10 cellular contexts compared by ENCODE assay signal in genomic region chr14:49907186-49907585, GRCh38. TPM values are rescaled to one million over a fixed set of nuclear protein-coding genes. Genes with fewer than 3 reads are reported as not detected.
A peak's percentile ranks its signal among the peaks of the same experiment; 100 is the strongest.
DNase-seq lines count a peak whose midpoint lies in the region; ATAC-seq, FAIRE-seq and TF ChIP-seq lines count a peak whose summit lies in the region.
"Had no signal": no experiment of that assay in that cellular context is flagged by ENCODE, and none has a peak within 500 bp of the region (broad histone marks: within the 10 kb centered on the region; RNA-seq: fewer than 3 reads in every experiment).

No MANE protein-coding gene starts in this region.

- CTCF ChIA-PET in HepG2 (lab: Yijun Ruan, JAX; ENCODE audit: low intra/inter-chr PET ratio, low total read pairs), result no interaction called here

- H3K27me3 ChIP-seq in HepG2 (ENCODE audit: control insufficient read depth in 1 of 2, insufficient read depth in 2 of 2, low read length in 2 of 2), result no peaks in the 10 kb centered on the region; a peak in 1 of 5 replicates
- H3K27me3 ChIP-seq in right lobe of liver, result no peaks in the 10 kb centered on the region
- no peaks in the 10 kb centered on the region for H3K27me3 ChIP-seq in foreskin keratinocyte
- no peaks in the 10 kb centered on the region for H3K27me3 ChIP-seq in vagina
- H3K27me3 ChIP-seq: BLaER1 had no signal

- H3K36me3 Mint-ChIP-seq in activated T-helper 2 cell treated with anti-CD3 and anti-CD28 coated beads, Interferon-gamma antibody, Interleukin-2, Interleukin-4, amounts not matched to agents 10 μg/mL and 5 μg/mL and 100 μg/mL, durations not matched to agents 14 hours and 24 hours and 36 hours (ENCODE audit: low read depth), result peaks cover 25% of the 10 kb centered on the region

- TF ChIP-seq RAD21 in HepG2 (CRISPR knock-in tag; IDR thresholded peaks at IDR 0.05), result no peak

- TF ChIP-seq CTCF in HepG2 (CRISPR knock-in tag; IDR thresholded peaks at IDR 0.05), result no peak
- TF ChIP-seq CTCF in right lobe of liver (IDR thresholded peaks at IDR 0.05), result no peak
- no peak for TF ChIP-seq CTCF in foreskin keratinocyte (conservative IDR thresholded peaks at IDR 0.05)
- no peak for TF ChIP-seq CTCF in vagina (IDR thresholded peaks at IDR 0.05)
- TF ChIP-seq CTCF in foreskin fibroblast (IDR thresholded peaks at IDR 0.05; ENCODE audit: low read depth, low read length), result no peak

- ATAC-seq in HepG2, result no peak
- no peak for ATAC-seq in right lobe of liver
- peak; percentile 18 for ATAC-seq in foreskin keratinocyte
- ATAC-seq in GM21367 (IDR thresholded peaks at IDR 0.05; ENCODE audit: unreplicated experiment), result no peak

- no peak overlapping the region for H3K9ac ChIP-seq in HepG2 (ENCODE audit: insufficient read depth, low read depth, low read length)
- H3K9ac ChIP-seq: BLaER1 had no signal

- TF ChIP-seq EP300 in HepG2 (IDR thresholded peaks at IDR 0.05; ENCODE audit: low read depth in 2 of 2, low read length in 2 of 2), result no peak
- TF ChIP-seq EP300 in HepG2 (CRISPR knock-in tag; IDR thresholded peaks at IDR 0.05; ENCODE audit: borderline replicate concordance), result no peak

- H4K20me1 ChIP-seq in HepG2 (ENCODE audit: insufficient read depth, low read length), result no peaks in the 10 kb centered on the region
- H4K20me1 ChIP-seq: BLaER1 had no signal

- intact Hi-C loops in HepG2 (cut with micrococcal nuclease; ENCODE audit: unreplicated experiment) (no loop called here), right lobe of liver (cut with DNase I) (no loop called here), vagina (cut with DNase I) (no loop called here), head of caudate nucleus (cut with DNase I) (no loop called here)
- intact Hi-C loops in activated T-helper 2 cell treated with anti-CD3 and anti-CD28 coated beads, Interferon-gamma antibody, Interleukin-2, Interleukin-4, amounts not matched to agents 10 μg/mL and 5 μg/mL and 100 μg/mL, durations not matched to agents 14 hours and 24 hours and 36 hours (cut with micrococcal nuclease), result loop anchor here (5.0 kb wide), 1 partner anchor 40 kb away; no protein-coding TSS in a partner anchor

- TF ChIP-seq POLR2A in HepG2 (IDR thresholded peaks at IDR 0.05; ENCODE audit: insufficient read depth in 1 of 2, low read depth in 2 of 2, low read length in 2 of 2) (no peak), right lobe of liver (IDR thresholded peaks at IDR 0.05) (no peak), vagina (IDR thresholded peaks at IDR 0.05) (no peak)

- H3K9me3 Mint-ChIP-seq in activated T-helper 2 cell treated with anti-CD3 and anti-CD28 coated beads, Interferon-gamma antibody, Interleukin-2, Interleukin-4, amounts not matched to agents 10 μg/mL and 5 μg/mL and 100 μg/mL, durations not matched to agents 14 hours and 24 hours and 36 hours, result no peaks in the 10 kb centered on the region

- H3K27ac Mint-ChIP-seq in activated T-helper 2 cell treated with anti-CD3 and anti-CD28 coated beads, Interferon-gamma antibody, Interleukin-2, Interleukin-4, amounts not matched to agents 10 μg/mL and 5 μg/mL and 100 μg/mL, durations not matched to agents 14 hours and 24 hours and 36 hours, result peak overlapping the region; percentile 52
- H3K27ac Mint-ChIP-seq: memory B cell had no signal

- no peaks in the 10 kb centered on the region for H3K79me2 ChIP-seq in HepG2 (ENCODE audit: insufficient read depth, low read length)

- H3K9me3 ChIP-seq in HepG2 (ENCODE audit: low read length), result no peaks in the 10 kb centered on the region
- no peaks in the 10 kb centered on the region for H3K9me3 ChIP-seq in right lobe of liver
- no peaks in the 10 kb centered on the region for H3K9me3 ChIP-seq in vagina
- H3K9me3 ChIP-seq: BLaER1 had no signal

- POLR2A ChIA-PET in HepG2 (lab: Yijun Ruan, JAX), result no interaction called here

- peaks cover 27% of the 10 kb centered on the region for H3K4me1 ChIP-seq in HepG2 (ENCODE audit: insufficient read depth, low read length)
- H3K4me1 ChIP-seq in right lobe of liver, result no peaks in the 10 kb centered on the region
- H3K4me1 ChIP-seq in foreskin keratinocyte, result peaks cover 26% of the 10 kb centered on the region
- H3K4me1 ChIP-seq in vagina, result peaks cover 35% of the 10 kb centered on the region

- H3K27me3 Mint-ChIP-seq in activated T-helper 2 cell treated with anti-CD3 and anti-CD28 coated beads, Interferon-gamma antibody, Interleukin-2, Interleukin-4, amounts not matched to agents 10 μg/mL and 5 μg/mL and 100 μg/mL, durations not matched to agents 14 hours and 24 hours and 36 hours (ENCODE audit: low read depth), result no peaks in the 10 kb centered on the region
- H3K27me3 Mint-ChIP-seq: memory B cell had no signal

- no peak for FAIRE-seq in HepG2 (lab: Jason Lieb, UNC)

- 18% methylated on average over 5 of the region's 5 CpGs for WGBS in HepG2 (ENCODE audit: low lambda C conversion rate)
- 56% methylated on average over 5 of the region's 5 CpGs for WGBS in right lobe of liver (ENCODE audit: insufficient coverage, low coverage, low lambda C conversion rate, missing lambda C conversion rate)

- in situ Hi-C loops in HepG2 (cut with HindIII; ENCODE audit: extremely low pct_ligation_motif_present, low pct_unique_long_range_greater_than_20kb), result no loop called here

- no peak overlapping the region for H3K4me3 Mint-ChIP-seq in activated T-helper 2 cell treated with anti-CD3 and anti-CD28 coated beads, Interferon-gamma antibody, Interleukin-2, Interleukin-4, amounts not matched to agents 10 μg/mL and 5 μg/mL and 100 μg/mL, durations not matched to agents 14 hours and 24 hours and 36 hours (ENCODE audit: low read depth)
- H3K4me3 Mint-ChIP-seq: memory B cell had no signal

- H3K36me3 ChIP-seq in HepG2 (replicated peaks in 1 of 2; ENCODE audit: control insufficient read depth in 1 of 2, insufficient read depth in 2 of 2, low read length in 2 of 2) (no peaks in the 10 kb centered on the region), right lobe of liver (no peaks in the 10 kb centered on the region), vagina (no peaks in the 10 kb centered on the region)
- H3K36me3 ChIP-seq: BLaER1 had no signal

- peak overlapping the region; percentile 25; the same call in 1 of the 2 replicates for H3K4me2 ChIP-seq in HepG2 (ENCODE audit: low read depth, low read length)
- H3K4me2 ChIP-seq: BLaER1 had no signal

- no peak for DNase-seq in HepG2 (ENCODE audit: low spot score)
- DNase-seq in right lobe of liver, result no peak
- no peak for DNase-seq in activated T-helper 2 cell treated with anti-CD3 and anti-CD28 coated beads, Interferon-gamma antibody, Interleukin-2, Interleukin-4, amounts not matched to agents 10 μg/mL and 5 μg/mL and 100 μg/mL, durations not matched to agents 14 hours and 24 hours and 36 hours (ENCODE audit: low spot score)
- peak; percentile 58 to 79 for DNase-seq in foreskin keratinocyte
- DNase-seq in vagina (ENCODE audit: extremely low spot score in 2 of 2), result no peak
- DNase-seq in head of caudate nucleus, result no peak
- no peak for DNase-seq in foreskin fibroblast

- peaks cover 32% of the 10 kb centered on the region for H3K4me1 Mint-ChIP-seq in activated T-helper 2 cell treated with anti-CD3 and anti-CD28 coated beads, Interferon-gamma antibody, Interleukin-2, Interleukin-4, amounts not matched to agents 10 μg/mL and 5 μg/mL and 100 μg/mL, durations not matched to agents 14 hours and 24 hours and 36 hours (ENCODE audit: low read depth)

- BruUV-seq in HepG2 (replicated peaks; lab: Mats Ljungman, UMichigan), result no TSS peak

- H2AFZ ChIP-seq in HepG2 (ENCODE audit: low read length), result no peak overlapping the region

- H3K4me3 ChIP-seq in HepG2 (replicated peaks in 1 of 3; ENCODE audit: insufficient read depth in 1 of 3, low read depth in 2 of 3, low read length in 3 of 3) (no peak overlapping the region), right lobe of liver (no peak overlapping the region), vagina (no peak overlapping the region), foreskin fibroblast (ENCODE audit: low read depth in 1 of 2, low read length in 2 of 2) (no peak overlapping the region)
- H3K4me3 ChIP-seq: BLaER1 had no signal

- H3K27ac ChIP-seq in HepG2 (ENCODE audit: extremely low read length, insufficient read depth, low read length) (no peak overlapping the region), right lobe of liver (no peak overlapping the region), foreskin keratinocyte (peak overlapping the region; percentile 6), vagina (peak overlapping the region; percentile 59)
- H3K27ac ChIP-seq: BLaER1 had no signal

RNA-seq across cellular contexts. Expression of gene ARF6, which starts 14.3 kb away (rescaled TPM):
- total RNA-seq in HepG2 (2016; rRNA removed; fragmentation: Illumina TruSeq; extraction: Trizol) (31.9 and 36.1 TPM in 2 replicates), right lobe of liver (10 to 100 TPM; 21.1 to 41.4 (median 32.4) TPM), foreskin keratinocyte (103 and 110 TPM in 2 replicates), vagina (48.6 TPM)
- total RNA-seq in HepG2 (2016; cell fraction: cytosol; rRNA removed; fragmentation: Illumina TruSeq; extraction: Trizol; ENCODE audit: low read depth), result 9.3 and 12.2 TPM in 2 replicates
- total RNA-seq in HepG2 (2016; cell fraction: insoluble cytoplasmic fraction; rRNA removed; fragmentation: Illumina TruSeq; extraction: Trizol), result 35.0 TPM in 2 replicates
- total RNA-seq in HepG2 (2016; cell fraction: membrane; rRNA removed; fragmentation: Illumina TruSeq; extraction: Trizol), result 33.5 and 36.6 TPM in 2 replicates
- total RNA-seq in HepG2 (2016; cell fraction: nucleus; rRNA removed; fragmentation: Illumina TruSeq; extraction: Trizol), result 18.8 and 19.2 TPM in 2 replicates
- polyA plus RNA-seq in HepG2 (2011; rRNA removed) (12.7 and 13.6 TPM in 2 replicates), foreskin keratinocyte (60.3 and 66.0 TPM in 2 replicates)
- 10.4 and 11.2 TPM in 2 replicates for polyA plus RNA-seq in HepG2 (2011; cell fraction: cytosol; rRNA removed)
- polyA plus RNA-seq in HepG2 (2011; cell fraction: nucleus; rRNA removed), result 8.5 TPM in 2 replicates
- polyA plus RNA-seq in HepG2 (2012), result 22.3 and 22.4 TPM in 2 replicates
- polyA plus RNA-seq in HepG2 (2016; cell fraction: cytosol; fragmentation: Illumina TruSeq; extraction: Trizol; ENCODE audit: low read depth), result 7.1 and 10.0 TPM in 2 replicates
- 45.6 and 46.6 TPM in 2 replicates for polyA plus RNA-seq in HepG2 (2016; cell fraction: insoluble cytoplasmic fraction; fragmentation: Illumina TruSeq; extraction: Trizol; ENCODE audit: low read depth)
- polyA plus RNA-seq in HepG2 (2016; cell fraction: membrane; fragmentation: Illumina TruSeq; extraction: Trizol; ENCODE audit: low read depth), result 20.3 and 27.1 TPM in 2 replicates
- polyA plus RNA-seq in HepG2 (2016; cell fraction: nucleus; fragmentation: Illumina TruSeq; extraction: Trizol; ENCODE audit: insufficient read depth, low read depth), result 31.2 and 33.5 TPM in 2 replicates
- 13.8 and 26.7 TPM in 2 replicates for polyA minus RNA-seq in HepG2 (2011; rRNA and poly(A)+ RNA removed; ENCODE audit: low replicate concordance)
- 9.2 and 10.8 TPM in 2 replicates for polyA minus RNA-seq in HepG2 (2011; cell fraction: cytosol; rRNA and poly(A)+ RNA removed)
- 10.3 and 10.9 TPM in 2 replicates for polyA minus RNA-seq in HepG2 (2011; cell fraction: nucleus; rRNA and poly(A)+ RNA removed)
- total RNA-seq in activated T-helper 2 cell treated with anti-CD3 and anti-CD28 coated beads, Interferon-gamma antibody, Interleukin-2, Interleukin-4, amounts not matched to agents 10 μg/mL and 5 μg/mL and 100 μg/mL, durations not matched to agents 14 hours and 24 hours and 36 hours, result 162 and 165 TPM in 2 replicates

RNA-seq across cellular contexts. Expression of gene NEMF, which starts 54.6 kb away (rescaled TPM):
- 57.9 and 62.5 TPM in 2 replicates for total RNA-seq in HepG2 (2016; rRNA removed; fragmentation: Illumina TruSeq; extraction: Trizol)
- 35.7 and 44.4 TPM in 2 replicates for total RNA-seq in HepG2 (2016; cell fraction: cytosol; rRNA removed; fragmentation: Illumina TruSeq; extraction: Trizol; ENCODE audit: low read depth)
- 59.7 and 63.0 TPM in 2 replicates for total RNA-seq in HepG2 (2016; cell fraction: insoluble cytoplasmic fraction; rRNA removed; fragmentation: Illumina TruSeq; extraction: Trizol)
- 22.3 and 26.0 TPM in 2 replicates for total RNA-seq in HepG2 (2016; cell fraction: membrane; rRNA removed; fragmentation: Illumina TruSeq; extraction: Trizol)
- total RNA-seq in HepG2 (2016; cell fraction: nucleus; rRNA removed; fragmentation: Illumina TruSeq; extraction: Trizol), result 91.5 and 98.9 TPM in 2 replicates
- polyA plus RNA-seq in HepG2 (2011; rRNA removed), result 19.9 and 21.3 TPM in 2 replicates
- 6.3 and 8.5 TPM in 2 replicates for polyA plus RNA-seq in HepG2 (2011; cell fraction: cytosol; rRNA removed)
- 36.3 and 47.2 TPM in 2 replicates for polyA plus RNA-seq in HepG2 (2011; cell fraction: nucleus; rRNA removed)
- polyA plus RNA-seq in HepG2 (2012), result 21.6 and 25.8 TPM in 2 replicates
- 2.7 and 3.3 TPM in 2 replicates for polyA plus RNA-seq in HepG2 (2016; cell fraction: cytosol; fragmentation: Illumina TruSeq; extraction: Trizol; ENCODE audit: low read depth)
- 58.7 and 61.6 TPM in 2 replicates for polyA plus RNA-seq in HepG2 (2016; cell fraction: insoluble cytoplasmic fraction; fragmentation: Illumina TruSeq; extraction: Trizol; ENCODE audit: low read depth)
- 5.6 TPM in 2 replicates for polyA plus RNA-seq in HepG2 (2016; cell fraction: membrane; fragmentation: Illumina TruSeq; extraction: Trizol; ENCODE audit: low read depth)
- polyA plus RNA-seq in HepG2 (2016; cell fraction: nucleus; fragmentation: Illumina TruSeq; extraction: Trizol; ENCODE audit: insufficient read depth, low read depth), result 92.9 and 120 TPM in 2 replicates
- polyA minus RNA-seq in HepG2 (2011; rRNA and poly(A)+ RNA removed; ENCODE audit: low replicate concordance), result 21.7 and 46.2 TPM in 2 replicates
- 16.4 and 23.0 TPM in 2 replicates for polyA minus RNA-seq in HepG2 (2011; cell fraction: cytosol; rRNA and poly(A)+ RNA removed)
- 222 and 226 TPM in 2 replicates for polyA minus RNA-seq in HepG2 (2011; cell fraction: nucleus; rRNA and poly(A)+ RNA removed)
- total RNA-seq in right lobe of liver, result 10 to 100 TPM; 15.3 to 29.9 (median 23.4) TPM
- 75.0 and 81.0 TPM in 2 replicates for total RNA-seq in activated T-helper 2 cell treated with anti-CD3 and anti-CD28 coated beads, Interferon-gamma antibody, Interleukin-2, Interleukin-4, amounts not matched to agents 10 μg/mL and 5 μg/mL and 100 μg/mL, durations not matched to agents 14 hours and 24 hours and 36 hours
- total RNA-seq in foreskin keratinocyte, result 38.3 and 46.7 TPM in 2 replicates
- polyA plus RNA-seq in foreskin keratinocyte, result 14.1 and 16.8 TPM in 2 replicates
- 77.8 TPM for total RNA-seq in vagina

Comparison
In these comparisons a context has a peak if more than half of its experiments do, and no peak if none do; other contexts are left out.
1. DNase-seq: peak in foreskin keratinocyte (2 of 2); none in HepG2 (single experiment), right lobe of liver (0 of 3), activated T-helper 2 cell treated with anti-CD3 and anti-CD28 coated beads, Interferon-gamma antibody, Interleukin-2, Interleukin-4, amounts not matched to agents 10 μg/mL and 5 μg/mL and 100 μg/mL, durations not matched to agents 14 hours and 24 hours and 36 hours (single experiment), vagina (0 of 2), head of caudate nucleus (0 of 42) and foreskin fibroblast (0 of 2).
2. H3K27ac ChIP-seq: peak in foreskin keratinocyte (single experiment) and vagina (single experiment); none in HepG2 (single experiment) and right lobe of liver (0 of 3).